8 cellular contexts compared by ENCODE assay signal in the genomic region with DNA sequence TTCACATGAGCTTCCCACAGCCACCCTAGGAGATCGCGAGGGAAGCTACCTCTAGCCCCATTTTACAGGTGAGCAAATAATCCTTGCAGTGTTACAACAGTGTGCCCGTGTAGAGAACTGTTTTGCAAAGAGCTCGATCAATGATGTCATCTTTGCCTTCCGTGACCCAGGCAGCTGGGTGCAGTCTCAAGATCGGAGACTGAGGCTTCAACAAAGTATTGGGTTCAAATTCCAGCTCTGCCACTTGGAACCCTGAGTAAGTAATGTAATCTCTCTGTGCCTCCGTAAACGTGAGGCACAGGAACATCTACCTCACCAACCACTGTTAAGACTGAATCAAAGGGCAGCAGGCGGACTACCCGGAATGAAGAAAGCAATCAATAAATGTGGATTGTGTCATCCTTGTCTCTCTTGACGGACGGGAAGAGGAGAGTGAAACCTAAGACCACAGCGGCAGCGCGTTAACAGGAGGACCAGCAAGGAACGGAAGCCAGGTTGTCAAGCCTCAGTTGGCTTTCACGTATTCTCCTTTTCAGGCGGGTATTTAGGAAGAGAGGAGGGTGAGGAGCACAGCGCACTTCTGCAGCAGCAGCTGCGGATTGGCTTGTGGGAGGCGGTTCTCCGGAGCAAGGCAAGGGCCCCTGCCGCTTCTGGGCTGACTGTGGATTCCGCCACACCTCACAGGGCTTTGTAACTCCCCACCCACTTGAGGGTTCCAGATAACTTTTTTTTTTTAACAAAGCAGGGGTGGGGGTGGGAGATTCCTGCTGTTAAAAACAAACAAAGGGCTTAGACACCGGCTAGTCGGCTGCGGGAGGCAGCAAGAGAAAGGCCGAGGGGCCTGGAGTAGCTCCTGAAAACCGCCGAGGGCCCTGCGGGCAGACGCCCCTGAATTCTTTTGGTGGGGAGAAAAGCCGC. TPM values are rescaled to one million over a fixed set of nuclear protein-coding genes. Genes with fewer than 3 reads are reported as not detected.
DNase-seq lines count a peak whose midpoint lies in the region; ATAC-seq and TF ChIP-seq lines count a peak whose summit lies in the region.

No MANE protein-coding gene starts in this region.

- H3K27me3 Mint-ChIP-seq in type B pancreatic cell: peaks cover 8% of the 10 kb centered on the region

- WGBS in liver: 19% methylated on average over 33 of the region's 33 CpGs

- peaks cover 42% of the 10 kb centered on the region for H3K4me1 Mint-ChIP-seq in type B pancreatic cell (ENCODE audit: unreplicated experiment)

- peak overlapping the region; percentile 94 to 96 for H3K9ac ChIP-seq in liver (ENCODE audit: low read depth in 1 of 2, low read length in 2 of 2)

- DNase-seq in stimulated activated CD4-positive, alpha-beta T cell treated with anti-CD3 and anti-CD28 coated beads, Interleukin-15, amount 100 ng/mL, for 24 hours: peak; percentile 43
- no peak for DNase-seq in stimulated activated CD4-positive, alpha-beta T cell treated with anti-CD3 and anti-CD28 coated beads, Interleukin-1b, Interleukin-23, amount 100 ng/mL, for 48 hours
- peak; percentile 83 for DNase-seq in amniotic epithelial cell (ENCODE audit: low read depth)
- DNase-seq in type B pancreatic cell (ENCODE audit: extremely low spot score, unreplicated experiment): no peak
- DNase-seq in RKO (ENCODE audit: low spot score): no peak

- TF ChIP-seq RAD21 in liver (IDR thresholded peaks at IDR 0.05): peak; percentile 29 to 43

- peak overlapping the region; percentile 93 to 95 for H3K27ac ChIP-seq in liver (ENCODE audit: low read depth in 1 of 2, low read length in 2 of 2)

- peak overlapping the region; percentile 95 for H3K27ac Mint-ChIP-seq in type B pancreatic cell

- H3K9me3 ChIP-seq in liver (ENCODE audit: control insufficient read depth in 4 of 4, low read length in 3 of 4): no peaks in the 10 kb centered on the region

- ATAC-seq in HG03139 (IDR thresholded peaks at IDR 0.05; ENCODE audit: unreplicated experiment): no peak
- ATAC-seq in GM21528 (IDR thresholded peaks at IDR 0.05; ENCODE audit: low FRiP score, unreplicated experiment): no peak

- H3K36me3 Mint-ChIP-seq in type B pancreatic cell: peaks cover 2% of the 10 kb centered on the region

- H3K9me3 Mint-ChIP-seq in type B pancreatic cell: no peaks in the 10 kb centered on the region

- H3K36me3 ChIP-seq in liver (ENCODE audit: control insufficient read depth in 4 of 4, insufficient read depth in 3 of 4, low read depth in 1 of 4, low read length in 3 of 4): no peaks in the 10 kb centered on the region

- TF ChIP-seq CTCF in liver (IDR thresholded peaks at IDR 0.05; ENCODE audit: low read depth, low read length, missing input control) (no peak), type B pancreatic cell (conservative IDR thresholded peaks at IDR 0.05) (no peak)

- H3K4me1 ChIP-seq in liver (ENCODE audit: control insufficient read depth in 4 of 4, insufficient read depth in 4 of 4, low read length in 3 of 4): peaks cover 15 to 61% (median 48%) of the 10 kb centered on the region in 4 donors

- no peaks in the 10 kb centered on the region for H3K27me3 ChIP-seq in liver (ENCODE audit: control insufficient read depth in 4 of 4, insufficient read depth in 4 of 4, low read length in 3 of 4)

- H3K4me3 ChIP-seq in liver (ENCODE audit: low read depth in 1 of 3, low read length in 3 of 3): peak overlapping the region; percentile 61 to 88 (median 82)

- peak overlapping the region; percentile 88 for H3K4me3 Mint-ChIP-seq in type B pancreatic cell

TF ChIP-seq in liver, 16 proteins besides CTCF, POLR2A, EP300 and RAD21:
- peak; percentile 84 for TF ChIP-seq TAF1 (conservative IDR thresholded peaks at IDR 0.05)
- TF ChIP-seq FOXA2 (IDR thresholded peaks at IDR 0.05): peak; percentile 61
- TF ChIP-seq YY1 (IDR thresholded peaks at IDR 0.05): peak; percentile 64
- peak; percentile 92 for TF ChIP-seq RXRA (IDR thresholded peaks at IDR 0.05)
- peak; percentile 62 for TF ChIP-seq ATF3 (IDR thresholded peaks at IDR 0.05)
- peak; percentile 98 for TF ChIP-seq MAX (IDR thresholded peaks at IDR 0.05)
- peak; percentile 70 for TF ChIP-seq HNF4G (IDR thresholded peaks at IDR 0.05)
- peak; percentile 70 for TF ChIP-seq ZBTB33 (IDR thresholded peaks at IDR 0.05)
- TF ChIP-seq GABPA (IDR thresholded peaks at IDR 0.05 in 1 of 2, conservative IDR thresholded peaks at IDR 0.05 in 1 of 2): peak in 1 of 2 donors; percentile 84
- TF ChIP-seq REST (IDR thresholded peaks at IDR 0.05): peak; percentile 57
- TF ChIP-seq HNF4A (conservative IDR thresholded peaks at IDR 0.05): peak; percentile 88 to 89
- no peak for TF ChIP-seq NR2F2 (IDR thresholded peaks at IDR 0.05)
- TF ChIP-seq JUND (IDR thresholded peaks at IDR 0.05): peak; percentile 82 to 93
- TF ChIP-seq FOXA1 (IDR thresholded peaks at IDR 0.05): no peak
- peak; percentile 76 for TF ChIP-seq SP1 (IDR thresholded peaks at IDR 0.05)
- TF ChIP-seq EGR1 (IDR thresholded peaks at IDR 0.05; ENCODE audit: low read depth in 2 of 2): peak in 1 of 2 donors; percentile 96

RNA-seq across cellular contexts. Expression of gene SMAD3, which starts 1.5 kb away (rescaled TPM):
- total RNA-seq in liver (10 to 100 TPM in 1 of 2 donors, 1 to 10 TPM in 1; 4.0 to 12.2 TPM), type B pancreatic cell (ENCODE audit: low replicate concordance) (52.0 and 59.0 TPM in 2 replicates)
- 1 to 10 TPM; 5.2 to 5.7 TPM for polyA plus RNA-seq in liver

Comparison
In these comparisons a context has a peak if more than half of its experiments do, and no peak if none do; other contexts are left out.
1. DNase-seq: peak in stimulated activated CD4-positive, alpha-beta T cell treated with anti-CD3 and anti-CD28 coated beads, Interleukin-15, amount 100 ng/mL, for 24 hours (single experiment) and amniotic epithelial cell (single experiment); none in stimulated activated CD4-positive, alpha-beta T cell treated with anti-CD3 and anti-CD28 coated beads, Interleukin-1b, Interleukin-23, amount 100 ng/mL, for 48 hours (single experiment), type B pancreatic cell (single experiment) and RKO (single experiment).